ENCODE assay signal across 9 cellular contexts in genomic region chr5:162929104-162929503, GRCh38.
"Had no signal": no experiment of that assay in that cellular context is flagged by ENCODE, and none has a peak within 500 bp of the region (broad histone marks: within the 10 kb centered on the region; RNA-seq: fewer than 3 reads in every experiment).

No MANE protein-coding gene starts in this region.

- H3K27ac ChIP-seq: HL-60, KMS-11 had no signal

- H3K27ac Mint-ChIP-seq: IgD-negative memory B cell had no signal

- H3K4me3 ChIP-seq: K562 had no signal

- DNase-seq: IMR-90, KBM-7, KG1 had no signal

- FAIRE-seq: HepG2, HTR-8/SVneo, K562 had no signal

- ATAC-seq: HepG2, K562 had no signal

- H3K36me3 Mint-ChIP-seq: IgD-negative memory B cell had no signal

- H3K4me1 Mint-ChIP-seq: IgD-negative memory B cell had no signal

- H3K4me2 ChIP-seq: KMS-11 had no signal

- H3K9ac ChIP-seq: KMS-11 had no signal

- H3K27me3 Mint-ChIP-seq: IgD-negative memory B cell had no signal

- H3K4me3 Mint-ChIP-seq: IgD-negative memory B cell had no signal
